ENCODE assay signal across 1 cellular context in the genomic region with DNA sequence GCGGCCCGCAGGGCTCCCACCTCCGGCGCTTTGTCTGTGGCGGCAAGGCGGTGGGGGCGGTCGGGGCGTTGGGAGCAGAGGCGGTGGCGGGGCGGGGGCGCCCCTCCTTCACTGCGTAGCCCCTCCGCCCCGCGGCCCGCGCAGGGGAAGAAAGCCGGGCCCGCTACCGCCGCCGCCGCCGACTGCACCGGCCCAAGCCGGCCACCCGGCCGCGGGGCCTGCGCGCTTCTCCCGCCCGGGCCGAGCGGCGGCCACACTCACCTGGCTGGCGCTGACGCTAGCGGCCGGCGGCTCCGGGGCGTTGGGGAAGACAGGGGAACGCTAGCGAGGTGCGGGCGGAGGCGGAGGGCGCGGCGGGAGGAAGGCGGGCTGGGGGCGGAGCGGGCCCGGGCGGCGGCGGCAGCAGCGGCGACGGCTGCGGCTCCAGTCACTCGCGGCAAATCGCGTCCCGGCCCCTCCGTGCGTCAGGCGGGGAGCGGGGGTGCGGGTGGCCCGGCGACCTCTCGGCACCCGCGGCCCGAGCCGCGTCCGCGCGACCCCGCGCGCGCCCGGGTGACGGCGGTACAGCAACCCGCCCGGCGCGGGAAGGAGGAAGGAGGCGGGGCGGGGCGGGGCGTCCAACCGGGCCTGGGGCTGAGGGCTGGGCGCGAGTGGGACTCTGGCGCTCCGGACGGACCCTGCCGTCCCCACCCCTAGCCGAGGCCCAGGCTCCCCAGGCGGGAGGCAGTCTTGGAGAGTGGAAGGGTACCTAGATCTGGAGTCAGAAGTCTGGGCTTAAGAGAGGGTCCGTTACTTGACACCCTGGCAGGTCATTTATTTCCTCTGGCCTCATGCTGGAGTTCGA.
TF ChIP-seq lines count a peak whose summit lies in the region.

A gene with protein sequence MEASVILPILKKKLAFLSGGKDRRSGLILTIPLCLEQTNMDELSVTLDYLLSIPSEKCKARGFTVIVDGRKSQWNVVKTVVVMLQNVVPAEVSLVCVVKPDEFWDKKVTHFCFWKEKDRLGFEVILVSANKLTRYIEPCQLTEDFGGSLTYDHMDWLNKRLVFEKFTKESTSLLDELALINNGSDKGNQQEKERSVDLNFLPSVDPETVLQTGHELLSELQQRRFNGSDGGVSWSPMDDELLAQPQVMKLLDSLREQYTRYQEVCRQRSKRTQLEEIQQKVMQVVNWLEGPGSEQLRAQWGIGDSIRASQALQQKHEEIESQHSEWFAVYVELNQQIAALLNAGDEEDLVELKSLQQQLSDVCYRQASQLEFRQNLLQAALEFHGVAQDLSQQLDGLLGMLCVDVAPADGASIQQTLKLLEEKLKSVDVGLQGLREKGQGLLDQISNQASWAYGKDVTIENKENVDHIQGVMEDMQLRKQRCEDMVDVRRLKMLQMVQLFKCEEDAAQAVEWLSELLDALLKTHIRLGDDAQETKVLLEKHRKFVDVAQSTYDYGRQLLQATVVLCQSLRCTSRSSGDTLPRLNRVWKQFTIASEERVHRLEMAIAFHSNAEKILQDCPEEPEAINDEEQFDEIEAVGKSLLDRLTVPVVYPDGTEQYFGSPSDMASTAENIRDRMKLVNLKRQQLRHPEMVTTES (minus strand): TSS at position 595 of the 844 bp plus-strand sequence. CDS start 72,991 bp downstream, outside the sequence.

TF ChIP-seq in HepG2, 621 proteins besides CTCF, POLR2A, EP300 and RAD21 (continued from another document):
- TF ChIP-seq, protein P1, sequence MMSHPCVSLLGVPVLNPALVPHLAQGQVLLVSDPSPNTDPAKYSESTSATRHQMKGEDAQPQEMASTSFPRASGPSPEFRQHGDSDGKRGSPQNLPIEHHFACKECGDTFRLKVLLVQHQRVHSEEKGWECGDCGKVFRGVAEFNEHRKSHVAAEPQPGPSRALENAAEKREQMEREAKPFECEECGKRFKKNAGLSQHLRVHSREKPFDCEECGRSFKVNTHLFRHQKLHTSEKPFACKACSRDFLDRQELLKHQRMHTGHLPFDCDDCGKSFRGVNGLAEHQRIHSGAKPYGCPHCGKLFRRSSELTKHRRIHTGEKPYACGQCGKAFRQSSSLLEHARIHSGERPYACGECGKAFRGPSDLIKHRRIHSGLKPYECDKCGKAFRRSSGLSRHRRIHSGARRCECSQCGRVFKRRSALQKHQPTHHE (CRISPR knock-in tag; IDR thresholded peaks at IDR 0.05; ENCODE audit: borderline replicate concordance): no peak
- TF ChIP-seq ZNF253 (CRISPR knock-in tag; IDR thresholded peaks at IDR 0.05; ENCODE audit: borderline replicate concordance) (no peak), TAF15 (IDR thresholded peaks at IDR 0.05; ENCODE audit: low read depth, low read length, poor library complexity, severe bottlenecking) (no peak), TAF1 (CRISPR knock-in tag; IDR thresholded peaks at IDR 0.05) (no peak; the same call in 1 of the 2 replicates), ZNF383 (CRISPR knock-in tag; IDR thresholded peaks at IDR 0.05; ENCODE audit: borderline replicate concordance) (no peak), PRMT3 (CRISPR knock-in tag; IDR thresholded peaks at IDR 0.05; ENCODE audit: borderline replicate concordance, low read depth) (no peak), SP2 (CRISPR knock-in tag; IDR thresholded peaks at IDR 0.05) (no peak), FOXM1 (CRISPR knock-in tag; IDR thresholded peaks at IDR 0.05) (no peak), GABPA (IDR thresholded peaks at IDR 0.05; ENCODE audit: low read depth, low read length) (no peak), GABPA (CRISPR knock-in tag; IDR thresholded peaks at IDR 0.05; ENCODE audit: low read depth) (no peak), BRD4 (CRISPR knock-in tag; IDR thresholded peaks at IDR 0.05) (no peak; the same call in 1 of the 2 replicates), ZNF781 (CRISPR knock-in tag; IDR thresholded peaks at IDR 0.05; ENCODE audit: borderline replicate concordance, not compliant biosample characterization) (no peak), ZNF772 (CRISPR knock-in tag; IDR thresholded peaks at IDR 0.05) (0 out of 2 replicates have a peak, but pooled peaks have one; percentile 58), ISX (CRISPR knock-in tag; conservative IDR thresholded peaks at IDR 0.05) (no peak), SIN3A (IDR thresholded peaks at IDR 0.05; ENCODE audit: borderline replicate concordance, low read depth, low read length) (peak; percentile 24; the same call in 1 of the 2 replicates), ZFX (CRISPR knock-in tag; IDR thresholded peaks at IDR 0.05; ENCODE audit: low read depth) (peak; percentile 78), ZSCAN25 (CRISPR knock-in tag; IDR thresholded peaks at IDR 0.05) (no peak), MAFK (conservative IDR thresholded peaks at IDR 0.05 in 1 of 2, IDR thresholded peaks at IDR 0.05 in 1 of 2; ENCODE audit: low read length in 2 of 2) (no peak), ATF7-NPFF (CRISPR knock-in tag; IDR thresholded peaks at IDR 0.05; ENCODE audit: low read depth) (no peak), MTF2 (CRISPR knock-in tag; IDR thresholded peaks at IDR 0.05; ENCODE audit: borderline replicate concordance) (no peak), ELF4 (CRISPR knock-in tag; IDR thresholded peaks at IDR 0.05; ENCODE audit: borderline replicate concordance) (no peak), IRX3 (CRISPR knock-in tag; IDR thresholded peaks at IDR 0.05; ENCODE audit: borderline replicate concordance, low read depth) (peak; percentile 72; the same call in 1 of the 2 replicates), NR1H2 (CRISPR knock-in tag; IDR thresholded peaks at IDR 0.05; ENCODE audit: borderline replicate concordance, low read depth) (no peak; the same call in 1 of the 2 replicates), CENPX (CRISPR knock-in tag; IDR thresholded peaks at IDR 0.05) (no peak), ZNF432 (CRISPR knock-in tag; IDR thresholded peaks at IDR 0.05; ENCODE audit: borderline replicate concordance) (no peak), POLR2G (IDR thresholded peaks at IDR 0.05; ENCODE audit: low read depth, low read length) (peak; percentile 60; the same call in 1 of the 2 replicates), RBAK (CRISPR knock-in tag; IDR thresholded peaks at IDR 0.05) (no peak)
- TF ChIP-seq, protein P2, sequence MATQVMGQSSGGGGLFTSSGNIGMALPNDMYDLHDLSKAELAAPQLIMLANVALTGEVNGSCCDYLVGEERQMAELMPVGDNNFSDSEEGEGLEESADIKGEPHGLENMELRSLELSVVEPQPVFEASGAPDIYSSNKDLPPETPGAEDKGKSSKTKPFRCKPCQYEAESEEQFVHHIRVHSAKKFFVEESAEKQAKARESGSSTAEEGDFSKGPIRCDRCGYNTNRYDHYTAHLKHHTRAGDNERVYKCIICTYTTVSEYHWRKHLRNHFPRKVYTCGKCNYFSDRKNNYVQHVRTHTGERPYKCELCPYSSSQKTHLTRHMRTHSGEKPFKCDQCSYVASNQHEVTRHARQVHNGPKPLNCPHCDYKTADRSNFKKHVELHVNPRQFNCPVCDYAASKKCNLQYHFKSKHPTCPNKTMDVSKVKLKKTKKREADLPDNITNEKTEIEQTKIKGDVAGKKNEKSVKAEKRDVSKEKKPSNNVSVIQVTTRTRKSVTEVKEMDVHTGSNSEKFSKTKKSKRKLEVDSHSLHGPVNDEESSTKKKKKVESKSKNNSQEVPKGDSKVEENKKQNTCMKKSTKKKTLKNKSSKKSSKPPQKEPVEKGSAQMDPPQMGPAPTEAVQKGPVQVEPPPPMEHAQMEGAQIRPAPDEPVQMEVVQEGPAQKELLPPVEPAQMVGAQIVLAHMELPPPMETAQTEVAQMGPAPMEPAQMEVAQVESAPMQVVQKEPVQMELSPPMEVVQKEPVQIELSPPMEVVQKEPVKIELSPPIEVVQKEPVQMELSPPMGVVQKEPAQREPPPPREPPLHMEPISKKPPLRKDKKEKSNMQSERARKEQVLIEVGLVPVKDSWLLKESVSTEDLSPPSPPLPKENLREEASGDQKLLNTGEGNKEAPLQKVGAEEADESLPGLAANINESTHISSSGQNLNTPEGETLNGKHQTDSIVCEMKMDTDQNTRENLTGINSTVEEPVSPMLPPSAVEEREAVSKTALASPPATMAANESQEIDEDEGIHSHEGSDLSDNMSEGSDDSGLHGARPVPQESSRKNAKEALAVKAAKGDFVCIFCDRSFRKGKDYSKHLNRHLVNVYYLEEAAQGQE (IDR thresholded peaks at IDR 0.05; ENCODE audit: borderline replicate concordance in 1 of 2, low read depth in 1 of 2, low read length in 2 of 2): no peak
- TF ChIP-seq, protein P3, sequence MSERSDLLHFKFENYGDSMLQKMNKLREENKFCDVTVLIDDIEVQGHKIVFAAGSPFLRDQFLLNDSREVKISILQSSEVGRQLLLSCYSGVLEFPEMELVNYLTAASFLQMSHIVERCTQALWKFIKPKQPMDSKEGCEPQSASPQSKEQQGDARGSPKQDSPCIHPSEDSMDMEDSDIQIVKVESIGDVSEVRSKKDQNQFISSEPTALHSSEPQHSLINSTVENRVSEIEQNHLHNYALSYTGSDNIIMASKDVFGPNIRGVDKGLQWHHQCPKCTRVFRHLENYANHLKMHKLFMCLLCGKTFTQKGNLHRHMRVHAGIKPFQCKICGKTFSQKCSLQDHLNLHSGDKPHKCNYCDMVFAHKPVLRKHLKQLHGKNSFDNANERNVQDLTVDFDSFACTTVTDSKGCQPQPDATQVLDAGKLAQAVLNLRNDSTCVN (CRISPR knock-in tag; IDR thresholded peaks at IDR 0.05; ENCODE audit: borderline replicate concordance): no peak
- TF ChIP-seq, protein P4, sequence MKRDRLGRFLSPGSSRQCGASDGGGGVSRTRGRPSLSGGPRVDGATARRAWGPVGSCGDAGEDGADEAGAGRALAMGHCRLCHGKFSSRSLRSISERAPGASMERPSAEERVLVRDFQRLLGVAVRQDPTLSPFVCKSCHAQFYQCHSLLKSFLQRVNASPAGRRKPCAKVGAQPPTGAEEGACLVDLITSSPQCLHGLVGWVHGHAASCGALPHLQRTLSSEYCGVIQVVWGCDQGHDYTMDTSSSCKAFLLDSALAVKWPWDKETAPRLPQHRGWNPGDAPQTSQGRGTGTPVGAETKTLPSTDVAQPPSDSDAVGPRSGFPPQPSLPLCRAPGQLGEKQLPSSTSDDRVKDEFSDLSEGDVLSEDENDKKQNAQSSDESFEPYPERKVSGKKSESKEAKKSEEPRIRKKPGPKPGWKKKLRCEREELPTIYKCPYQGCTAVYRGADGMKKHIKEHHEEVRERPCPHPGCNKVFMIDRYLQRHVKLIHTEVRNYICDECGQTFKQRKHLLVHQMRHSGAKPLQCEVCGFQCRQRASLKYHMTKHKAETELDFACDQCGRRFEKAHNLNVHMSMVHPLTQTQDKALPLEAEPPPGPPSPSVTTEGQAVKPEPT (CRISPR knock-in tag; IDR thresholded peaks at IDR 0.05; ENCODE audit: low read depth): no peak; the same call in 1 of the 2 replicates
- TF ChIP-seq, protein P5, sequence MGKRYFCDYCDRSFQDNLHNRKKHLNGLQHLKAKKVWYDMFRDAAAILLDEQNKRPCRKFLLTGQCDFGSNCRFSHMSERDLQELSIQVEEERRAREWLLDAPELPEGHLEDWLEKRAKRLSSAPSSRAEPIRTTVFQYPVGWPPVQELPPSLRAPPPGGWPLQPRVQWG (CRISPR knock-in tag; IDR thresholded peaks at IDR 0.05; ENCODE audit: borderline replicate concordance, low read depth): no peak
- TF ChIP-seq, protein P6, sequence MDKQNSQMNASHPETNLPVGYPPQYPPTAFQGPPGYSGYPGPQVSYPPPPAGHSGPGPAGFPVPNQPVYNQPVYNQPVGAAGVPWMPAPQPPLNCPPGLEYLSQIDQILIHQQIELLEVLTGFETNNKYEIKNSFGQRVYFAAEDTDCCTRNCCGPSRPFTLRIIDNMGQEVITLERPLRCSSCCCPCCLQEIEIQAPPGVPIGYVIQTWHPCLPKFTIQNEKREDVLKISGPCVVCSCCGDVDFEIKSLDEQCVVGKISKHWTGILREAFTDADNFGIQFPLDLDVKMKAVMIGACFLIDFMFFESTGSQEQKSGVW (CRISPR knock-in tag; IDR thresholded peaks at IDR 0.05; ENCODE audit: borderline replicate concordance): no peak
- TF ChIP-seq, protein P7, sequence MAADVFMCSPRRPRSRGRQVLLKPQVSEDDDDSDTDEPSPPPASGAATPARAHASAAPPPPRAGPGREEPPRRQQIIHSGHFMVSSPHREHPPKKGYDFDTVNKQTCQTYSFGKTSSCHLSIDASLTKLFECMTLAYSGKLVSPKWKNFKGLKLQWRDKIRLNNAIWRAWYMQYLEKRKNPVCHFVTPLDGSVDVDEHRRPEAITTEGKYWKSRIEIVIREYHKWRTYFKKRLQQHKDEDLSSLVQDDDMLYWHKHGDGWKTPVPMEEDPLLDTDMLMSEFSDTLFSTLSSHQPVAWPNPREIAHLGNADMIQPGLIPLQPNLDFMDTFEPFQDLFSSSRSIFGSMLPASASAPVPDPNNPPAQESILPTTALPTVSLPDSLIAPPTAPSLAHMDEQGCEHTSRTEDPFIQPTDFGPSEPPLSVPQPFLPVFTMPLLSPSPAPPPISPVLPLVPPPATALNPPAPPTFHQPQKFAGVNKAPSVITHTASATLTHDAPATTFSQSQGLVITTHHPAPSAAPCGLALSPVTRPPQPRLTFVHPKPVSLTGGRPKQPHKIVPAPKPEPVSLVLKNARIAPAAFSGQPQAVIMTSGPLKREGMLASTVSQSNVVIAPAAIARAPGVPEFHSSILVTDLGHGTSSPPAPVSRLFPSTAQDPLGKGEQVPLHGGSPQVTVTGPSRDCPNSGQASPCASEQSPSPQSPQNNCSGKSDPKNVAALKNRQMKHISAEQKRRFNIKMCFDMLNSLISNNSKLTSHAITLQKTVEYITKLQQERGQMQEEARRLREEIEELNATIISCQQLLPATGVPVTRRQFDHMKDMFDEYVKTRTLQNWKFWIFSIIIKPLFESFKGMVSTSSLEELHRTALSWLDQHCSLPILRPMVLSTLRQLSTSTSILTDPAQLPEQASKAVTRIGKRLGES (CRISPR knock-in tag; IDR thresholded peaks at IDR 0.05; ENCODE audit: borderline replicate concordance): no peak
